19 cellular contexts compared by ENCODE assay signal in genomic region chr12:120736404-120737331, GRCh38.
"Had no signal": no experiment of that assay in that cellular context is flagged by ENCODE, and none has a peak within 500 bp of the region (broad histone marks: within the 10 kb centered on the region; RNA-seq: fewer than 3 reads in every experiment).

No MANE protein-coding gene starts in this region.

- H3K27me3 ChIP-seq: gastrocnemius medialis, left lung, pancreas, suprapubic skin, transverse colon, uterus had no signal

- ATAC-seq: activated CD4-positive, alpha-beta T cell treated with anti-CD3 and anti-CD28 coated beads for 36 hours; esophagus mucosa; gastrocnemius medialis; left lung; pancreas had no signal

- H3K27ac Mint-ChIP-seq: activated CD4-positive, alpha-beta T cell treated with anti-CD3 and anti-CD28 coated beads for 36 hours; activated naive CD8-positive, alpha-beta T cell; stimulated activated naive CD8-positive, alpha-beta T cell treated with anti-CD3 and anti-CD28 coated beads, Interleukin-15, Interleukin-2, amounts not matched to agents 100 ng/mL and 50 ng/mL, for 24 hours; T-helper 2 cell treated with Interferon-gamma antibody and Interleukin-4, amounts not matched to agents 5 μg/mL and 100 μg/mL, for 36 hours had no signal

- DNase-seq: activated CD4-positive, alpha-beta T cell treated with anti-CD3 and anti-CD28 coated beads for 36 hours; activated CD4-positive, alpha-beta T cell treated with anti-CD3 and anti-CD28 coated beads, Interleukin-2, amount 50 U/mL, for 48 hours; activated gamma-delta T cell treated with Interleukin-2 at 50 U/mL for 16 hours; amygdala; cerebellar nuclear complex; effector CD4-positive, alpha-beta T cell; gastrocnemius medialis; head of caudate nucleus; kidney; left lung; stimulated activated CD4-positive, alpha-beta T cell treated with anti-CD3 and anti-CD28 coated beads, Interleukin-2, amount 100 ng/mL, for 24 hours; transverse colon; uterus had no signal

- H3K27me3 Mint-ChIP-seq: activated CD4-positive, alpha-beta T cell treated with anti-CD3 and anti-CD28 coated beads for 36 hours; activated naive CD8-positive, alpha-beta T cell; stimulated activated naive CD8-positive, alpha-beta T cell treated with anti-CD3 and anti-CD28 coated beads, Interleukin-15, Interleukin-2, amounts not matched to agents 100 ng/mL and 50 ng/mL, for 24 hours had no signal

- H3K4me3 Mint-ChIP-seq: activated CD4-positive, alpha-beta T cell treated with anti-CD3 and anti-CD28 coated beads for 36 hours; activated naive CD8-positive, alpha-beta T cell; stimulated activated naive CD8-positive, alpha-beta T cell treated with anti-CD3 and anti-CD28 coated beads, Interleukin-15, Interleukin-2, amounts not matched to agents 100 ng/mL and 50 ng/mL, for 24 hours; T-helper 2 cell treated with Interferon-gamma antibody and Interleukin-4, amounts not matched to agents 5 μg/mL and 100 μg/mL, for 36 hours had no signal

- H3K9me3 Mint-ChIP-seq: stimulated activated naive CD8-positive, alpha-beta T cell treated with anti-CD3 and anti-CD28 coated beads, Interleukin-15, Interleukin-2, amounts not matched to agents 100 ng/mL and 50 ng/mL, for 24 hours; T-helper 2 cell treated with Interferon-gamma antibody and Interleukin-4, amounts not matched to agents 5 μg/mL and 100 μg/mL, for 36 hours had no signal

- H3K27ac ChIP-seq: gastrocnemius medialis, left lung, pancreas, suprapubic skin, transverse colon, uterus had no signal

- H3K4me3 ChIP-seq: gastrocnemius medialis, left lung, pancreas, suprapubic skin, transverse colon, uterus had no signal

- H3K4me1 Mint-ChIP-seq: activated CD4-positive, alpha-beta T cell treated with anti-CD3 and anti-CD28 coated beads for 36 hours had no signal

- H3K9me3 ChIP-seq: gastrocnemius medialis, left lung, pancreas, suprapubic skin, transverse colon, uterus had no signal

- H3K4me1 ChIP-seq: gastrocnemius medialis, left lung, pancreas, suprapubic skin, transverse colon, uterus had no signal

- H3K36me3 ChIP-seq: uterus had no signal
